Comparison of ENCODE assay signal across 14 cellular contexts in genomic region chr13:33582121-33582520, GRCh38.
DNase-seq lines count a peak whose midpoint lies in the region; ATAC-seq and TF ChIP-seq lines count a peak whose summit lies in the region.
"Had no signal": no experiment of that assay in that cellular context is flagged by ENCODE, and none has a peak within 500 bp of the region (broad histone marks: within the 10 kb centered on the region; RNA-seq: fewer than 3 reads in every experiment).

No MANE protein-coding gene starts in this region.

- H3K14ac ChIP-seq in H9 (ENCODE audit: insufficient read depth, low read length) = no peak overlapping the region

- H3K79me2 ChIP-seq in H9 (ENCODE audit: insufficient read depth, low read length) = no peaks in the 10 kb centered on the region

- no peak for ATAC-seq in aorta (ENCODE audit: low FRiP score)
- ATAC-seq: GM23338 had no signal

- no peaks in the 10 kb centered on the region for H3K23me2 ChIP-seq in H9 (ENCODE audit: insufficient read length, low read depth, low read length, poor library complexity, severe bottlenecking)

- H3K4me2 ChIP-seq in H9 (ENCODE audit: insufficient read depth, insufficient read length, low read length) = no peak overlapping the region
- H3K4me2 ChIP-seq: BLaER1 treated with 17β-estradiol and CSF1 and Interleukin-3, amounts not matched to agents 10 nM and 100 nM; GM23338 had no signal

- H3K4me3 ChIP-seq in adipocyte (ENCODE audit: low read length) (peak overlapping the region; percentile 28), foreskin fibroblast (ENCODE audit: low read depth in 1 of 2, low read length in 2 of 2) (no peak overlapping the region), aorta (ENCODE audit: low read length in 2 of 2) (no peak overlapping the region)
- H3K4me3 ChIP-seq: BLaER1 treated with 17β-estradiol and CSF1 and Interleukin-3, amounts not matched to agents 10 nM and 100 nM; GM23338 had no signal

- H3K4me1 ChIP-seq in adipocyte (ENCODE audit: control insufficient read depth, insufficient read depth, low read length) (peaks cover 21% of the 10 kb centered on the region), H9 (ENCODE audit: insufficient read depth, low read length) (no peaks in the 10 kb centered on the region), aorta (ENCODE audit: control insufficient read depth in 1 of 2, insufficient read depth in 2 of 2, low read length in 2 of 2) (no peaks in the 10 kb centered on the region)
- H3K4me1 ChIP-seq: BLaER1 treated with 17β-estradiol and CSF1 and Interleukin-3, amounts not matched to agents 10 nM and 100 nM had no signal

- no peak overlapping the region for H4K8ac ChIP-seq in H9 (replicated peaks; ENCODE audit: insufficient read length, low read depth, low read length)

- no peak overlapping the region for H2BK15ac ChIP-seq in H9 (ENCODE audit: low read depth, low read length)

- H3K27ac Mint-ChIP-seq in H9 = no peak overlapping the region
- H3K27ac Mint-ChIP-seq: CD4-positive, CD25-positive, alpha-beta regulatory T cell; GM23338 had no signal

- no peak overlapping the region for H4K91ac ChIP-seq in H9 (ENCODE audit: insufficient read length, low read depth, low read length)

- H2BK20ac ChIP-seq in H9 (ENCODE audit: low read depth, low read length, poor library complexity, severe bottlenecking) = no peak overlapping the region

- no peaks in the 10 kb centered on the region for H3K27me3 ChIP-seq in adipocyte (replicated peaks; ENCODE audit: control insufficient read depth, insufficient read depth, low read length)
- H3K27me3 ChIP-seq in H9 (ENCODE audit: insufficient read depth, low read length) = no peaks in the 10 kb centered on the region
- H3K27me3 ChIP-seq in aorta (ENCODE audit: control insufficient read depth in 1 of 2, insufficient read depth in 2 of 2, low read length in 1 of 2) = no peaks in the 10 kb centered on the region
- H3K27me3 ChIP-seq: BLaER1 treated with 17β-estradiol and CSF1 and Interleukin-3, amounts not matched to agents 10 nM and 100 nM had no signal

- intact Hi-C loops in aorta (cut with DNase I) = no loop called here

- 0 out of 4 replicates have a peak, but pooled peaks cover 3 to 6% of the 10 kb centered on the region in 2 experiments for H3K4me1 Mint-ChIP-seq in H9
- H3K4me1 Mint-ChIP-seq: CD4-positive, CD25-positive, alpha-beta regulatory T cell had no signal

- H3K36me3 ChIP-seq in adipocyte (ENCODE audit: control insufficient read depth, insufficient read depth, low read length, severe bottlenecking) (no peaks in the 10 kb centered on the region), aorta (ENCODE audit: control insufficient read depth in 1 of 2, insufficient read depth in 2 of 2, low read length in 1 of 2) (no peaks in the 10 kb centered on the region)
- H3K36me3 ChIP-seq: BLaER1 treated with 17β-estradiol and CSF1 and Interleukin-3, amounts not matched to agents 10 nM and 100 nM had no signal

- no peak overlapping the region for H4K5ac ChIP-seq in H9 (ENCODE audit: insufficient read length, low read depth, low read length)

- H2BK120ac ChIP-seq in H9 (ENCODE audit: low read depth, low read length, poor library complexity, severe bottlenecking) = no peak overlapping the region

- H3K56ac ChIP-seq in H9 (ENCODE audit: insufficient read length, low read depth, low read length) = no peak overlapping the region

- H2BK5ac ChIP-seq in H9 (ENCODE audit: insufficient read length, low read length) = no peak overlapping the region

- no peak overlapping the region for H3K4me3 Mint-ChIP-seq in H9
- H3K4me3 Mint-ChIP-seq: CD4-positive, CD25-positive, alpha-beta regulatory T cell; GM23338 had no signal

- no peak for TF ChIP-seq CTCF in foreskin fibroblast (IDR thresholded peaks at IDR 0.05; ENCODE audit: low read depth, low read length)
- no peak for TF ChIP-seq CTCF in H9 (conservative IDR thresholded peaks at IDR 0.05)

- no peak overlapping the region for H2BK12ac ChIP-seq in H9 (ENCODE audit: insufficient read length, low read depth, low read length)

- no peaks in the 10 kb centered on the region for H3K36me3 Mint-ChIP-seq in H9 (ENCODE audit: insufficient read depth in 1 of 3, low read depth in 3 of 3)
- H3K36me3 Mint-ChIP-seq: CD4-positive, CD25-positive, alpha-beta regulatory T cell had no signal

- H3K4ac ChIP-seq in H9 (ENCODE audit: low read depth, low read length) = no peak overlapping the region

- H3K23ac ChIP-seq in H9 (ENCODE audit: insufficient read length, low read depth, low read length) = no peak overlapping the region

- no peak overlapping the region for H3K18ac ChIP-seq in H9 (ENCODE audit: insufficient read length, low read depth, low read length)

- H3K79me1 ChIP-seq in H9 (ENCODE audit: insufficient read depth, low read depth, low read length, poor library complexity, severe bottlenecking) = no peaks in the 10 kb centered on the region

- H3K27ac ChIP-seq in H9 (ENCODE audit: insufficient read length, low read depth, low read length) (no peak overlapping the region), aorta (ENCODE audit: low read depth in 1 of 2, low read length in 2 of 2) (no peak overlapping the region)
- H3K27ac ChIP-seq: BLaER1 treated with 17β-estradiol and CSF1 and Interleukin-3, amounts not matched to agents 10 nM and 100 nM had no signal

- no peaks in the 10 kb centered on the region for H3K27me3 Mint-ChIP-seq in H9 (ENCODE audit: low read depth)

- no CpG with 5 or more reads among the region's 4 CpGs for WGBS in H9 (ENCODE audit: extremely low coverage, insufficient read length, low lambda C conversion rate)
- 78 to 85% methylated on average over 4 of the region's 4 CpGs for WGBS in aorta, 2 donors

- no peak overlapping the region for H3T11ph ChIP-seq in H9 (ENCODE audit: low read length)

- H3K9ac ChIP-seq in adipocyte (ENCODE audit: low read length) = no peak overlapping the region
- no peak overlapping the region for H3K9ac ChIP-seq in H9 (ENCODE audit: extremely low read depth, insufficient read length, low read length)
- H3K9ac ChIP-seq: BLaER1 treated with 17β-estradiol and CSF1 and Interleukin-3, amounts not matched to agents 10 nM and 100 nM had no signal

- no peak overlapping the region for H2AFZ ChIP-seq in H9 (ENCODE audit: low read length)
- H2AFZ ChIP-seq: GM23338 had no signal

- no peaks in the 10 kb centered on the region; a peak in 2 of 5 replicates for H3K9me3 Mint-ChIP-seq in H9
- H3K9me3 Mint-ChIP-seq: GM23338 had no signal

- no peaks in the 10 kb centered on the region for H4K20me1 ChIP-seq in H9 (ENCODE audit: control insufficient read depth, insufficient read depth, insufficient read length)
- H4K20me1 ChIP-seq: BLaER1 treated with 17β-estradiol and CSF1 and Interleukin-3, amounts not matched to agents 10 nM and 100 nM had no signal

- DNase-seq in adipocyte (ENCODE audit: low read depth) = peak; percentile 28
- peak; percentile 72 for DNase-seq in fibroblast of gingiva (ENCODE audit: low read depth)
- peak; percentile 16 to 69 for DNase-seq in foreskin fibroblast
- DNase-seq in H9 = no peak
- DNase-seq in kidney tubule cell (ENCODE audit: low spot score) = no peak
- DNase-seq in aorta = no peak
- no peak for DNase-seq in AML-193 (lab: John Stamatoyannopoulos, UW)
- DNase-seq: CD4-positive, CD25-positive, alpha-beta regulatory T cell; DMS53; GF-D8; H7; IMR-90 had no signal

- H2AK5ac ChIP-seq in H9 (ENCODE audit: insufficient read length, low read length) = no peak overlapping the region

- no peaks in the 10 kb centered on the region for H3K9me3 ChIP-seq in adipocyte (ENCODE audit: control insufficient read depth, low read length)
- no peaks in the 10 kb centered on the region for H3K9me3 ChIP-seq in H9 (ENCODE audit: control insufficient read depth, low read depth, low read length)
- H3K9me3 ChIP-seq in aorta (ENCODE audit: control insufficient read depth, low read length) = no peaks in the 10 kb centered on the region
- H3K9me3 ChIP-seq: BLaER1 treated with 17β-estradiol and CSF1 and Interleukin-3, amounts not matched to agents 10 nM and 100 nM had no signal

Comparison
In these comparisons a context has a peak if more than half of its experiments do, and no peak if none do; other contexts are left out.
1. DNase-seq: peak in adipocyte (single experiment), fibroblast of gingiva (single experiment) and foreskin fibroblast (2 of 2); none in H9 (single experiment), kidney tubule cell (single experiment), aorta (0 of 2) and AML-193 (0 of 2).